Comparison of ENCODE assay signal across 6 cellular contexts in the genomic region with DNA sequence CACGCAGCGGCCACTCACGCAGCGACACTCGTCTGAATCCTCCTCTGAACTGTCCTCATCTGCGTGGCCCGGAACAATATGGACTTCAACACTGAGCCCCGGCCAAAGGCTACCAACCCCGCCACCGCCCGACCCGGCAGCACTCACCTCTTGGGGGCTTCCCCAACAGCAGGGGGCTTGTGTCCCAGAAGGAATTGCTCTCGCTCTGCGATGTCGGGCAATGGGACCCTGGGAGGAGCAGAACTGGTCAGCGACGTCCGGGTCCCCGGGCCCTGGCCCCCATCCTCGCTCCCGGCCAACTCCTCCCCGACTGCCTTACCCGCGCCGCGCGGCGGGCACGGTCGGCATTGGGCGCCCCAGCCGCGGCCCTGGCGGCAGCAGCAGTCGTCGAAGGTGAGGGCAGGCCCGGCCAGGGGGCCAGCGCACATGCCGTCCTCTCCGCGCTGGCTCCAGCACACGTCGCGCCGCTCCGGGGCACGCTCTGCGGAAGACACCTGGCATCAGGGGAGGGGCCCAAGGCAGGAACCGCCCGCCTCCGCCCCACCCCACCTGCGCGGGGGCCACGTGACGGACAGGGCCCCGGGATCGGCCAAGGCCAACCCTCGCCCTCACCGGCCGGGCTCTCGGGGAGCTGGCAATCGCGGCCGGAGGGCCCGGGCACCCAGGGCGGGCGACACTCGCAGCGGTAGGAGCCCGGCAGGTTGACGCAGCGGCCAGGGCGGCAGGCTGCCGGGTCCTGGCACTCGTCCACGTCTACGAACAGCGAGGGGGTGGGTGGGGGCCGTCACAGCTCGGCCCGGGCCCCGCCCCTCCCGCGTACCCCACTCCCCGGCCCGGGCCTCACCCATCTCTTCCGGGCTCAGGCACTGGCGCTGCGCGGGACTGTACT. TPM values are rescaled to one million over a fixed set of nuclear protein-coding genes. Genes with fewer than 3 reads are reported as not detected.
DNase-seq lines count a peak whose midpoint lies in the region; ATAC-seq and TF ChIP-seq lines count a peak whose summit lies in the region.

No MANE protein-coding gene starts in this region.

- peaks cover 2% of the 10 kb centered on the region; the same call in 2 of the 3 replicates for H3K36me3 Mint-ChIP-seq in GM23338 (ENCODE audit: low read depth)

- no peaks in the 10 kb centered on the region for H3K36me3 ChIP-seq in GM23338 (ENCODE audit: insufficient read depth)
- H3K36me3 ChIP-seq in aorta (ENCODE audit: control insufficient read depth in 1 of 2, insufficient read depth in 2 of 2, low read length in 1 of 2): no peaks in the 10 kb centered on the region

- DNase-seq in GM23338 (ENCODE audit: low spot score) (peak; percentile 79), RWPE1 (ENCODE audit: low spot score) (peak; percentile 80), left lobe of liver (ENCODE audit: low spot score) (no peak), aorta (no peak)

- TF ChIP-seq CTCF in C4-2B (conservative IDR thresholded peaks at IDR 0.05): no peak
- TF ChIP-seq CTCF in GM23338 (conservative IDR thresholded peaks at IDR 0.05; ENCODE audit: low read depth in 2 of 2): no peak
- TF ChIP-seq CTCF in RWPE1 (conservative IDR thresholded peaks at IDR 0.05; ENCODE audit: low read depth): no peak

- 0 out of 3 replicates have a peak, but pooled peaks cover 2% of the 10 kb centered on the region for H3K4me1 Mint-ChIP-seq in GM23338

- 47 to 53% methylated on average over 69 to 90 of the region's 90 CpGs for WGBS in aorta, 2 donors

- no peaks in the 10 kb centered on the region for H3K9me3 ChIP-seq in aorta (ENCODE audit: control insufficient read depth, low read length)

- peaks cover 26% of the 10 kb centered on the region for H3K27me3 Mint-ChIP-seq in GM23338 (ENCODE audit: insufficient read depth, low read depth, poor library complexity)

- 0 out of 2 replicates have a peak overlapping the region, but pooled peaks have one; percentile 72 for H2AFZ ChIP-seq in GM23338

- intact Hi-C loops in aorta (cut with DNase I): loop anchor here (1.0 to 5.0 kb wide), 4 partner anchors 19 to 73 kb away; partner anchors contain the start of genes LTBP3 (in 1 of the 2) and MAP3K11 (in 1 of the 2)

- H3K9me3 Mint-ChIP-seq in GM23338: no peaks in the 10 kb centered on the region

- H3K4me3 ChIP-seq in GM23338 (peak overlapping the region; percentile 73), iPS-11a (ENCODE audit: low read depth, low read length) (peak overlapping the region; percentile 43), aorta (ENCODE audit: low read length in 2 of 2) (no peak overlapping the region)

- no peaks in the 10 kb centered on the region for H4K20me1 ChIP-seq in GM23338 (replicated peaks; ENCODE audit: insufficient read depth)

- no peaks in the 10 kb centered on the region for H3K9me2 ChIP-seq in GM23338 (ENCODE audit: insufficient read depth)

- peaks cover 29% of the 10 kb centered on the region; the same call in 1 of the 2 replicates for H3F3A ChIP-seq in GM23338 (replicated peaks; ENCODE audit: low read depth)

- H3K27me3 ChIP-seq in GM23338 (ENCODE audit: insufficient read depth) (peaks cover 36% of the 10 kb centered on the region), aorta (ENCODE audit: control insufficient read depth in 1 of 2, insufficient read depth in 2 of 2, low read length in 1 of 2) (no peaks in the 10 kb centered on the region)

- CTCF ChIA-PET in RWPE1 (lab: Yijun Ruan, JAX): interaction anchor here (0.6 to 3.1 kb wide), 19 partner anchors 9 to 800 kb away, joined by 3 to 95 read pairs (median 5); partner anchors contain the start of genes FAM89B, FIBP, SCYL1 and ZNRD2

- ATAC-seq in GM23338: peak; percentile 63
- ATAC-seq in left lobe of liver: no peak
- no peak for ATAC-seq in aorta (ENCODE audit: low FRiP score)

- H3K4me1 ChIP-seq in GM23338 (ENCODE audit: insufficient read depth): peaks cover 5% of the 10 kb centered on the region; the same call in 1 of the 2 replicates
- H3K4me1 ChIP-seq in aorta (ENCODE audit: control insufficient read depth in 1 of 2, insufficient read depth in 2 of 2, low read length in 2 of 2): no peaks in the 10 kb centered on the region

- peak overlapping the region; percentile 95 for H3K27ac ChIP-seq in C4-2B
- no peak overlapping the region for H3K27ac ChIP-seq in GM23338 (ENCODE audit: low read depth)
- H3K27ac ChIP-seq in RWPE1: peak overlapping the region; percentile 94
- peak overlapping the region in 1 of 2 donors; percentile 6 for H3K27ac ChIP-seq in aorta (ENCODE audit: low read depth in 1 of 2, low read length in 2 of 2)

- no peak overlapping the region for H3K27ac Mint-ChIP-seq in GM23338

- H3K4me2 ChIP-seq in GM23338: peak overlapping the region; percentile 87

- H3K79me2 ChIP-seq in GM23338 (replicated peaks; ENCODE audit: insufficient read depth): no peaks in the 10 kb centered on the region

- peak overlapping the region; percentile 77 for H3K4me3 Mint-ChIP-seq in GM23338

- POLR2A ChIA-PET in RWPE1 (lab: Yijun Ruan, JAX; ENCODE audit: low non-redundant PET): interaction anchor here (0.7 to 3.2 kb wide), 8 partner anchors 16 to 83 kb away, joined by 3 to 16 read pairs (median 4); partner anchors contain the start of genes FAM89B, PCNX3 and ZNRD2

TF ChIP-seq in GM23338, 12 proteins besides CTCF, POLR2A, EP300 and RAD21:
- TF ChIP-seq POLR2AphosphoS5 (IDR thresholded peaks at IDR 0.05; ENCODE audit: low read depth) (peak; percentile 69), STAT1 (IDR thresholded peaks at IDR 0.05; ENCODE audit: unreplicated experiment) (no peak), NANOG (IDR thresholded peaks at IDR 0.05; ENCODE audit: borderline replicate concordance) (no peak)

RNA-seq across cellular contexts. Expression of gene SCYL1, which starts 14.8 kb away (rescaled TPM):
- 55.1 and 66.1 TPM in 2 replicates for total RNA-seq in GM23338 (2014; rRNA removed; shearing (Covaris generic))
- polyA plus RNA-seq in GM23338 (2016; fragmentation: Nextera tagmentation; extraction: Ambion mirVana) (52.7 and 61.7 TPM in 2 replicates), aorta (10 to 100 TPM; 31.3 to 98.9 TPM)
- total RNA-seq in left lobe of liver (67.6 TPM), aorta (10 to 100 TPM; 74.0 to 74.4 TPM)

RNA-seq across cellular contexts. Expression of gene LTBP3, which starts 18.5 kb away (rescaled TPM):
- total RNA-seq in GM23338 (2014; rRNA removed; shearing (Covaris generic)): 29.2 and 29.8 TPM in 2 replicates
- polyA plus RNA-seq in GM23338 (2016; fragmentation: Nextera tagmentation; extraction: Ambion mirVana): 9.5 and 11.9 TPM in 2 replicates
- 42.3 TPM for total RNA-seq in left lobe of liver
- total RNA-seq in aorta: 100 to 1,000 TPM; 280 to 473 TPM
- polyA plus RNA-seq in aorta: 100 to 1,000 TPM in 1 of 2 donors, 10 to 100 TPM in 1; 40.1 to 467 TPM

RNA-seq across cellular contexts. Expression of gene ZNRD2, which starts 30.6 kb away (rescaled TPM):
- 78.1 and 78.6 TPM in 2 replicates for total RNA-seq in GM23338 (2014; rRNA removed; shearing (Covaris generic))
- polyA plus RNA-seq in GM23338 (2016; fragmentation: Nextera tagmentation; extraction: Ambion mirVana) (140 and 148 TPM in 2 replicates), aorta (10 to 100 TPM; 37.1 to 42.5 TPM)
- total RNA-seq in left lobe of liver (17.0 TPM), aorta (10 to 100 TPM; 21.7 to 29.3 TPM)

RNA-seq across cellular contexts. Expression of gene FAM89B, which starts 32.7 kb away (rescaled TPM):
- total RNA-seq in GM23338 (2014; rRNA removed; shearing (Covaris generic)): 16.0 and 18.2 TPM in 2 replicates
- polyA plus RNA-seq in GM23338 (2016; fragmentation: Nextera tagmentation; extraction: Ambion mirVana): 13.0 and 13.9 TPM in 2 replicates
- 19.0 TPM for total RNA-seq in left lobe of liver
- total RNA-seq in aorta: 10 to 100 TPM; 49.5 to 64.3 TPM
- 10 to 100 TPM; 67.5 to 83.4 TPM for polyA plus RNA-seq in aorta

RNA-seq across cellular contexts. Expression of gene EHBP1L1, which starts 36.2 kb away (rescaled TPM):
- total RNA-seq in GM23338 (2014; rRNA removed; shearing (Covaris generic)): 10.9 and 12.6 TPM in 2 replicates
- polyA plus RNA-seq in GM23338 (2016; fragmentation: Nextera tagmentation; extraction: Ambion mirVana) (1.4 and 2.9 TPM in 2 replicates), aorta (100 to 1,000 TPM in 1 of 2 donors, 10 to 100 TPM in 1; 53.2 to 316 TPM)
- total RNA-seq in left lobe of liver (13.5 TPM), aorta (100 to 1,000 TPM; 235 to 266 TPM)

Comparison
In these comparisons a context has a peak if more than half of its experiments do, and no peak if none do; other contexts are left out.
1. DNase-seq: peak in GM23338 (single experiment) and RWPE1 (single experiment); none in left lobe of liver (single experiment) and aorta (0 of 2).
2. H3K4me3 ChIP-seq: peak in GM23338 (single experiment) and iPS-11a (single experiment); none in aorta (0 of 2).